18 cellular contexts compared by ENCODE assay signal in the genomic region with DNA sequence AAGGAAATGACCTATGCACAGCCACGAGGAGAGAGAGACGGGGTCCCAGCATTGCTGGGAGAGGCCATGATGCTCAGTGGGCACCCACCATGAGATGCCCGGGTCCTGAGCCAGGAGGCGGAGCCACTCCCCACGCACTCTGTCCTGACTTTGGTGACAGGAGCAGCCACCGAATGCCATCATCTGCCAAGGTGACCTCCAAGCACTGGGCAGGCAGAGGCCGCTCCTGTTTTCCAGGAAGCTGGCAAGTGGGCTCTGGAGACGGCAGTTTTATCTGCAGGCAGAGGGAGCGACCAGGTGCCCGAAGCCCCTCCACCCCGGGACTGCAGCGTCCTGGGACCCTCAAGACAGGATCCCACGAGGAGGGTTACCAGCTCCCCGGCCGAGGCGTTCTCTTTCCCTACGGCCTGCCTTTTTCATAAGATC.
"Had no signal": no experiment of that assay in that cellular context is flagged by ENCODE, and none has a peak within 500 bp of the region (broad histone marks: within the 10 kb centered on the region; RNA-seq: fewer than 3 reads in every experiment).

No MANE protein-coding gene starts in this region.

- H3K36me3 Mint-ChIP-seq: activated naive CD4-positive, alpha-beta T cell treated with anti-CD3 and anti-CD28 coated beads, Interleukin-2, amount 50 U/mL, for 72 hours; naive B cell; neural progenitor cell had no signal

- H3K4me1 ChIP-seq: colonic mucosa, foreskin keratinocyte had no signal

- H3K9me3 Mint-ChIP-seq: activated naive CD4-positive, alpha-beta T cell treated with anti-CD3 and anti-CD28 coated beads, Interleukin-2, amount 50 U/mL, for 72 hours; activated T-helper 2 cell treated with anti-CD3 and anti-CD28 coated beads, Interferon-gamma antibody, Interleukin-2, Interleukin-4, amounts not matched to agents 10 μg/mL and 5 μg/mL and 100 μg/mL, durations not matched to agents 14 hours and 24 hours and 36 hours; naive B cell; T-helper 1 cell treated with Interleukin-12 subunit alpha and Interleukin-12 subunit beta and Interleukin-4 antibody, amounts not matched to agents 30 μg/mL and 1 μg/mL, for 36 hours had no signal

- H3K27ac ChIP-seq: cardiac muscle cell, colonic mucosa, foreskin keratinocyte, neural progenitor cell, WERI-Rb-1 had no signal

- H3K4me3 ChIP-seq: cardiac muscle cell, colonic mucosa, neural progenitor cell had no signal

- H3K27ac Mint-ChIP-seq: activated naive CD4-positive, alpha-beta T cell treated with anti-CD3 and anti-CD28 coated beads, Interleukin-2, amount 50 U/mL, for 72 hours; activated T-helper 2 cell treated with anti-CD3 and anti-CD28 coated beads, Interferon-gamma antibody, Interleukin-2, Interleukin-4, amounts not matched to agents 10 μg/mL and 5 μg/mL and 100 μg/mL, durations not matched to agents 14 hours and 24 hours and 36 hours; neural progenitor cell; T-helper 1 cell treated with Interleukin-12 subunit alpha and Interleukin-12 subunit beta and Interleukin-4 antibody, amounts not matched to agents 30 μg/mL and 1 μg/mL, for 36 hours had no signal

- H3K36me3 ChIP-seq: cardiac muscle cell, colonic mucosa, neural progenitor cell, WERI-Rb-1 had no signal

- ATAC-seq: activated naive CD4-positive, alpha-beta T cell treated with anti-CD3 and anti-CD28 coated beads, Interleukin-2, amount 50 U/mL, for 72 hours; foreskin keratinocyte had no signal

- H3K4me3 Mint-ChIP-seq: naive B cell; neural progenitor cell; T-helper 1 cell treated with Interleukin-12 subunit alpha and Interleukin-12 subunit beta and Interleukin-4 antibody, amounts not matched to agents 30 μg/mL and 1 μg/mL, for 36 hours had no signal

- H3K27me3 ChIP-seq: cardiac muscle cell, colonic mucosa, foreskin keratinocyte, neural progenitor cell had no signal

- DNase-seq: activated CD4-positive, alpha-beta T cell treated with anti-CD3 and anti-CD28 coated beads for 4 hours; activated T-cell treated with anti-CD3 and anti-CD28 coated beads, Interleukin-2, amount 50 U/mL, for 1 hour; effector CD4-positive, alpha-beta T cell; foreskin keratinocyte; glutamatergic neuron; naive B cell; SIG-M5; stimulated activated CD4-positive, alpha-beta T cell treated with anti-CD3 and anti-CD28 coated beads, Interleukin-15, amount 100 ng/mL, for 24 hours; stimulated activated CD4-positive, alpha-beta T cell treated with anti-CD3 and anti-CD28 coated beads, Interleukin-4, amount 100 ng/mL, for 1 hour; stimulated activated naive CD4-positive, alpha-beta T cell treated with Interleukin-2 at 50 U/mL for 16 hours; trophoblast cell; WERI-Rb-1 had no signal

- H3K9me3 ChIP-seq: colonic mucosa had no signal
